ENCODE assay signal across 17 cellular contexts in the genomic region with DNA sequence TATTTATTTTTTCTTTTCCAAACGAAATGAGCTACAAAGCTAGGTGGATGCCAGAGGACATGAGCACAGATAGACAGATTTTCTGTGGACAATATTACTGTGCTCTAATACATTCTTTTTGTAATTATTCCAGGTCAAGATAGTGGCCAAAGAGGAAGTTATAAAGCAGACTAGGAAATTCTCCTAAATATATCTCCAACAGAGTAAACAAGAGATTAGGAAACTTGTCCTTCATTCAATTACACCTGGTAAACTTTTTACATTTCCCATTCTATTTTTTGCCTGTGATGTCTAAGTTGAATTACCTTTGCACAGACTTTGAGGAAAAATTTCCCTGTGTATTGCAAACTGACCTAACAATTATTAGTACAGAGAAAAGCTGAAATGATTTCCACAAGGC.
DNase-seq lines count a peak whose midpoint lies in the region; ATAC-seq and TF ChIP-seq lines count a peak whose summit lies in the region.
"Had no signal": no experiment of that assay in that cellular context is flagged by ENCODE, and none has a peak within 500 bp of the region (broad histone marks: within the 10 kb centered on the region; RNA-seq: fewer than 3 reads in every experiment).

No MANE protein-coding gene starts in this region.

- no peak overlapping the region for H3K4me3 ChIP-seq in HCT116 (replicated peaks in 1 of 2; ENCODE audit: low read depth in 1 of 2, low read length in 2 of 2)
- no peak overlapping the region for H3K4me3 ChIP-seq in OCI-LY1 (ENCODE audit: low read depth, low read length, poor library complexity, severe bottlenecking)
- no peak overlapping the region for H3K4me3 ChIP-seq in SU-DHL-6 (ENCODE audit: insufficient read depth, low read length, poor library complexity, severe bottlenecking)
- no peak overlapping the region for H3K4me3 ChIP-seq in HAP-1

- in situ Hi-C loops in HAP-1 (cut with MboI; ENCODE audit: low sequenced_read_pairs): no loop called here

- RAD21 ChIA-PET in HCT116 (lab: Charles Lee; ENCODE audit: low non-redundant PET in 1 of 2, low total read pairs in 2 of 2, uncharacterized antibody in 2 of 2, unreplicated experiment in 2 of 2): no interaction called here

- no peak for DNase-seq in HCT116 (ENCODE audit: low read depth, low spot score)
- DNase-seq in HAP-1 (ENCODE audit: low spot score in 2 of 2): no peak
- DNase-seq in RPMI8226: no peak
- no peak for DNase-seq in NCI-H2171 (lab: John Stamatoyannopoulos, UW)
- DNase-seq in RWPE1 (ENCODE audit: low spot score): no peak
- DNase-seq: ACHN; BE2C; Caco-2; CD4-positive, alpha-beta T cell; GF-D8; H9; HFFc6; KBM-7 had no signal

- no peaks in the 10 kb centered on the region for H3K79me2 ChIP-seq in HCT116 (ENCODE audit: insufficient read depth, low read length)
- H3K79me2 ChIP-seq in OCI-LY1 (ENCODE audit: insufficient read depth, low read length): no peaks in the 10 kb centered on the region
- H3K79me2 ChIP-seq in SU-DHL-6 (ENCODE audit: insufficient read depth, low read length): no peaks in the 10 kb centered on the region

- H3K27ac ChIP-seq in HCT116 (ENCODE audit: low read depth, low read length): no peak overlapping the region
- peak overlapping the region; percentile 41 for H3K27ac ChIP-seq in OCI-LY1 (ENCODE audit: low read depth, low read length, poor library complexity, severe bottlenecking)
- H3K27ac ChIP-seq in SU-DHL-6 (ENCODE audit: low read depth, low read length): no peak overlapping the region
- H3K27ac ChIP-seq in RWPE1: no peak overlapping the region
- H3K27ac ChIP-seq: C4-2B had no signal

- no peak overlapping the region for H3K4me2 ChIP-seq in HCT116 (ENCODE audit: low read length)
- 0 out of 2 replicates have a peak overlapping the region, but pooled peaks have one; percentile 11 for H3K4me2 ChIP-seq in OCI-LY1 (ENCODE audit: low read length)
- peak overlapping the region; percentile 48 for H3K4me2 ChIP-seq in SU-DHL-6 (ENCODE audit: low read depth, low read length, poor library complexity, severe bottlenecking)

- no peak for TF ChIP-seq POLR2A in HCT116 (IDR thresholded peaks at IDR 0.05; ENCODE audit: borderline replicate concordance, extremely low read depth, insufficient read depth, insufficient read length)

- H3K9ac ChIP-seq in HCT116 (ENCODE audit: low read length) (no peak overlapping the region), OCI-LY1 (ENCODE audit: low read length) (peak overlapping the region; percentile 3), SU-DHL-6 (ENCODE audit: low read length) (0 out of 2 replicates have a peak overlapping the region, but pooled peaks have one; percentile 7)

- H3K9me3 ChIP-seq in HCT116 (ENCODE audit: control insufficient read depth in 1 of 2, insufficient read depth in 1 of 2, low read depth in 1 of 2, low read length in 2 of 2) (no peaks in the 10 kb centered on the region), OCI-LY1 (ENCODE audit: low read length) (0 out of 2 replicates have a peak, but pooled peaks cover 2% of the 10 kb centered on the region), SU-DHL-6 (ENCODE audit: insufficient read depth, low read length) (no peaks in the 10 kb centered on the region), HAP-1 (no peaks in the 10 kb centered on the region)
- H3K9me3 ChIP-seq: BE2C, Caco-2 had no signal

- no peaks in the 10 kb centered on the region for H4K20me1 ChIP-seq in HCT116 (ENCODE audit: insufficient read depth)
- no peaks in the 10 kb centered on the region for H4K20me1 ChIP-seq in OCI-LY1 (ENCODE audit: insufficient read depth, low read length)
- no peaks in the 10 kb centered on the region for H4K20me1 ChIP-seq in SU-DHL-6 (ENCODE audit: low read depth, low read length)

- H3K27me3 ChIP-seq in HCT116 (ENCODE audit: insufficient read depth, low read length): no peaks in the 10 kb centered on the region
- H3K27me3 ChIP-seq in OCI-LY1 (ENCODE audit: insufficient read depth, low read length): no peaks in the 10 kb centered on the region
- no peaks in the 10 kb centered on the region for H3K27me3 ChIP-seq in SU-DHL-6 (ENCODE audit: low read length)
- no peaks in the 10 kb centered on the region for H3K27me3 ChIP-seq in HAP-1 (ENCODE audit: low read depth)
- H3K27me3 ChIP-seq: BE2C had no signal

- H3K4me1 ChIP-seq in HCT116 (ENCODE audit: control insufficient read depth in 1 of 2, insufficient read depth in 2 of 2, low read length in 2 of 2) (no peaks in the 10 kb centered on the region), OCI-LY1 (ENCODE audit: insufficient read depth, low read length, severe bottlenecking) (peaks cover 31% of the 10 kb centered on the region), HAP-1 (no peaks in the 10 kb centered on the region; the same call in 1 of the 2 replicates)
- H3K4me1 ChIP-seq: Caco-2 had no signal

- POLR2A ChIA-PET in HCT116 (lab: Charles Lee): no interaction called here
- POLR2A ChIA-PET in RWPE1 (lab: Yijun Ruan, JAX; ENCODE audit: low non-redundant PET): no interaction called here

- CTCF ChIA-PET in HCT116 (lab: Charles Lee): interaction anchor here (1.2 to 1.7 kb wide), 2 partner anchors 201 to 307 kb away, joined by 5 read pairs; no protein-coding TSS in a partner anchor
- CTCF ChIA-PET in RWPE1 (lab: Yijun Ruan, JAX): no interaction called here

- no TSS peak for BruUV-seq in HCT116 (replicated peaks; lab: Mats Ljungman, UMichigan)

- H3K9me2 ChIP-seq in HCT116 (ENCODE audit: insufficient read depth) (no peaks in the 10 kb centered on the region), OCI-LY1 (ENCODE audit: low read depth, low read length) (no peaks in the 10 kb centered on the region), SU-DHL-6 (replicated peaks; ENCODE audit: insufficient read depth, low read length) (no peaks in the 10 kb centered on the region)

- H3K36me3 ChIP-seq in HCT116 (ENCODE audit: control insufficient read depth in 1 of 2, insufficient read depth in 2 of 2, low read length in 2 of 2) (no peaks in the 10 kb centered on the region), OCI-LY1 (ENCODE audit: insufficient read depth, low read length) (no peaks in the 10 kb centered on the region), SU-DHL-6 (ENCODE audit: low read length) (no peaks in the 10 kb centered on the region), HAP-1 (replicated peaks) (no peaks in the 10 kb centered on the region)
- H3K36me3 ChIP-seq: BE2C had no signal

- H2AFZ ChIP-seq in HCT116 (ENCODE audit: low read depth, low read length, poor library complexity, severe bottlenecking) (peak overlapping the region; percentile 38), OCI-LY1 (ENCODE audit: low read length) (peak overlapping the region; percentile 91; the same call in 1 of the 2 replicates), SU-DHL-6 (ENCODE audit: low read depth, low read length, severe bottlenecking) (peak overlapping the region; percentile 80)

- TF ChIP-seq RAD21 in HCT116 (IDR thresholded peaks at IDR 0.05; ENCODE audit: low read depth): no peak

- H3F3A ChIP-seq in OCI-LY1 (ENCODE audit: insufficient read depth, low read length) (no peaks in the 10 kb centered on the region), SU-DHL-6 (ENCODE audit: insufficient read depth) (peaks cover 9% of the 10 kb centered on the region; the same call in 1 of the 2 replicates)

- ATAC-seq in HCT116: no peak
- ATAC-seq: HepG2 had no signal

- TF ChIP-seq CTCF in HCT116 (IDR thresholded peaks at IDR 0.05 in 2 of 3, conservative IDR thresholded peaks at IDR 0.05 in 1 of 3; ENCODE audit: borderline replicate concordance in 1 of 3, insufficient read depth in 1 of 3, low read depth in 2 of 3, low read length in 2 of 3) (no peak), OCI-LY1 (IDR thresholded peaks at IDR 0.05; ENCODE audit: low read length) (no peak), SU-DHL-6 (IDR thresholded peaks at IDR 0.05; ENCODE audit: insufficient read depth, low read length, poor library complexity, severe bottlenecking) (no peak), RWPE1 (conservative IDR thresholded peaks at IDR 0.05; ENCODE audit: low read depth) (no peak)

- intact Hi-C loops in HCT116 (cut with micrococcal nuclease): no loop called here

TF ChIP-seq in HCT116, 20 proteins besides CTCF, POLR2A, EP300 and RAD21:
- no peak for TF ChIP-seq EZH2phosphoT487 (IDR thresholded peaks at IDR 0.05; ENCODE audit: borderline replicate concordance)
- no peak for TF ChIP-seq SP1 (IDR thresholded peaks at IDR 0.05; ENCODE audit: low read depth)
- no peak for TF ChIP-seq FOSL1 (IDR thresholded peaks at IDR 0.05; ENCODE audit: low read depth)
- no peak for TF ChIP-seq ELF1 (IDR thresholded peaks at IDR 0.05; ENCODE audit: borderline replicate concordance, low read depth)
- TF ChIP-seq, protein P1, sequence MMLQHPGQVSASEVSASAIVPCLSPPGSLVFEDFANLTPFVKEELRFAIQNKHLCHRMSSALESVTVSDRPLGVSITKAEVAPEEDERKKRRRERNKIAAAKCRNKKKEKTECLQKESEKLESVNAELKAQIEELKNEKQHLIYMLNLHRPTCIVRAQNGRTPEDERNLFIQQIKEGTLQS (IDR thresholded peaks at IDR 0.05): no peak
- TF ChIP-seq YY1 (IDR thresholded peaks at IDR 0.05; ENCODE audit: extremely low read depth, insufficient replicate concordance, low read depth, low read length): no peak
- TF ChIP-seq EZH2 (IDR thresholded peaks at IDR 0.05): no peak
- TF ChIP-seq, protein P2, sequence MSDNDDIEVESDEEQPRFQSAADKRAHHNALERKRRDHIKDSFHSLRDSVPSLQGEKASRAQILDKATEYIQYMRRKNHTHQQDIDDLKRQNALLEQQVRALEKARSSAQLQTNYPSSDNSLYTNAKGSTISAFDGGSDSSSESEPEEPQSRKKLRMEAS (IDR thresholded peaks at IDR 0.05): no peak
- no peak for TF ChIP-seq JUND (IDR thresholded peaks at IDR 0.05)

Comparison
In these comparisons a context has a peak if more than half of its experiments do, and no peak if none do; other contexts are left out.
1. H2AFZ ChIP-seq: peak in every context shown above with its lines; median percentile 91 in OCI-LY1; 80 in SU-DHL-6; 38 in HCT116.